ENCODE assay signal across 9 cellular contexts in genomic region chr14:100078997-100079561, GRCh38. TPM values are rescaled to one million over a fixed set of nuclear protein-coding genes. Genes with fewer than 3 reads are reported as not detected.
A peak's percentile ranks its signal among the peaks of the same experiment; 100 is the strongest.
DNase-seq lines count a peak whose midpoint lies in the region; ATAC-seq, FAIRE-seq and TF ChIP-seq lines count a peak whose summit lies in the region.
"Had no signal": no experiment of that assay in that cellular context is flagged by ENCODE, and none has a peak within 500 bp of the region (broad histone marks: within the 10 kb centered on the region; RNA-seq: fewer than 3 reads in every experiment).

No MANE protein-coding gene starts in this region.

- H3K79me2 ChIP-seq in HCT116 (ENCODE audit: insufficient read depth, low read length) = no peaks in the 10 kb centered on the region

- no peak for FAIRE-seq in GM19239 (lab: Jason Lieb, UNC)
- FAIRE-seq: GM18507 had no signal

- no peaks in the 10 kb centered on the region for H4K20me1 ChIP-seq in HCT116 (ENCODE audit: insufficient read depth)

- no peaks in the 10 kb centered on the region for H3K9me2 ChIP-seq in HCT116 (ENCODE audit: insufficient read depth)

- peaks cover 95% of the 10 kb centered on the region for H3K4me1 ChIP-seq in CD8-positive, alpha-beta T cell (ENCODE audit: insufficient read depth, low read length)
- no peaks in the 10 kb centered on the region for H3K4me1 ChIP-seq in HCT116 (ENCODE audit: control insufficient read depth in 1 of 2, insufficient read depth in 2 of 2, low read length in 2 of 2)

- DNase-seq in CD8-positive, alpha-beta T cell = peak; percentile 74 to 95 (median 87)
- DNase-seq in HCT116 (ENCODE audit: low read depth, low spot score) = no peak
- peak; percentile 64 for DNase-seq in NCI-H69 (lab: John Stamatoyannopoulos, UW)
- DNase-seq in activated T-cell treated with anti-CD3 and anti-CD28 coated beads, Interleukin-2, amount 50 U/mL, for 4 hours = peak; percentile 75
- peak; percentile 37 for DNase-seq in fibroblast of pulmonary artery (ENCODE audit: low read depth)
- peak in 2 of 3 experiments; percentile 42 to 64 for DNase-seq in stimulated activated CD4-positive, alpha-beta T cell treated with anti-CD3 and anti-CD28 coated beads, TNF-alpha, amount 100 ng/mL, for 4 hours (ENCODE audit: low read depth in 3 of 3)
- no peak for DNase-seq in GM19239 (ENCODE audit: insufficient read length, low spot score)

- H3K27me3 ChIP-seq in CD8-positive, alpha-beta T cell (ENCODE audit: insufficient read depth, low read length) = no peaks in the 10 kb centered on the region
- no peaks in the 10 kb centered on the region for H3K27me3 ChIP-seq in HCT116 (ENCODE audit: insufficient read depth, low read length)

- peaks cover 84% of the 10 kb centered on the region for H3K36me3 Mint-ChIP-seq in CD8-positive, alpha-beta T cell
- peaks cover 24% of the 10 kb centered on the region for H3K36me3 Mint-ChIP-seq in activated T-cell treated with anti-CD3 and anti-CD28 coated beads, Interleukin-2, amount 50 U/mL, for 4 hours (ENCODE audit: insufficient read depth)

- TF ChIP-seq RAD21 in HCT116 (IDR thresholded peaks at IDR 0.05; ENCODE audit: low read depth) = no peak

- H3K4me2 ChIP-seq in HCT116 (ENCODE audit: low read length) = no peak overlapping the region

- no TSS peak for BruUV-seq in HCT116 (replicated peaks; lab: Mats Ljungman, UMichigan)

- no peak for TF ChIP-seq CTCF in CD8-positive, alpha-beta T cell (IDR thresholded peaks at IDR 0.05)
- no peak for TF ChIP-seq CTCF in HCT116 (IDR thresholded peaks at IDR 0.05 in 2 of 3, conservative IDR thresholded peaks at IDR 0.05 in 1 of 3; ENCODE audit: borderline replicate concordance in 1 of 3, insufficient read depth in 1 of 3, low read depth in 2 of 3, low read length in 2 of 3)
- no peak for TF ChIP-seq CTCF in fibroblast of pulmonary artery (IDR thresholded peaks at IDR 0.05; ENCODE audit: low read length, missing control alignments)

- peaks cover 24% of the 10 kb centered on the region for H3K36me3 ChIP-seq in CD8-positive, alpha-beta T cell (ENCODE audit: insufficient read depth, low read length)
- H3K36me3 ChIP-seq in HCT116 (ENCODE audit: control insufficient read depth in 1 of 2, insufficient read depth in 2 of 2, low read length in 2 of 2) = no peaks in the 10 kb centered on the region

- TF ChIP-seq POLR2A in HCT116 (IDR thresholded peaks at IDR 0.05; ENCODE audit: borderline replicate concordance, extremely low read depth, insufficient read depth, insufficient read length) = no peak

- no peak overlapping the region for H3K9ac ChIP-seq in HCT116 (ENCODE audit: low read length)

- CTCF ChIA-PET in CD8-positive, alpha-beta T cell (lab: Charles Lee) = interaction anchor here (0.9 to 35.4 kb wide), 10 partner anchors 10 to 114 kb away, joined by 3 to 1143 read pairs (median 6); partner anchors contain the start of gene EVL
- CTCF ChIA-PET in HCT116 (lab: Charles Lee) = interaction anchor here (1.0 to 1.8 kb wide), 2 partner anchors 29 to 114 kb away, joined by 3 to 5 read pairs; no protein-coding TSS in a partner anchor

- peak overlapping the region; percentile 27 for H3K4me3 ChIP-seq in CD8-positive, alpha-beta T cell (ENCODE audit: low read depth, low read length)
- H3K4me3 ChIP-seq in HCT116 (replicated peaks in 1 of 2; ENCODE audit: low read depth in 1 of 2, low read length in 2 of 2) = no peak overlapping the region
- H3K4me3 ChIP-seq in fibroblast of pulmonary artery (replicated peaks; ENCODE audit: low read depth, low read length) = no peak overlapping the region

- POLR2A ChIA-PET in CD8-positive, alpha-beta T cell (lab: Charles Lee) = interaction anchor here (0.7 to 23.8 kb wide), 10 partner anchors 10 to 143 kb away, joined by 3 to 700 read pairs (median 4); partner anchors contain the start of gene EVL
- POLR2A ChIA-PET in HCT116 (lab: Charles Lee) = no interaction called here

- peak overlapping the region; percentile 99 for H3K27ac Mint-ChIP-seq in CD8-positive, alpha-beta T cell

- no peak overlapping the region for H2AFZ ChIP-seq in HCT116 (ENCODE audit: low read depth, low read length, poor library complexity, severe bottlenecking)

- H3K27ac ChIP-seq in CD8-positive, alpha-beta T cell (ENCODE audit: low read depth, low read length) = peak overlapping the region; percentile 55
- H3K27ac ChIP-seq in HCT116 (ENCODE audit: low read depth, low read length) = no peak overlapping the region

- H3K27me3 Mint-ChIP-seq in CD8-positive, alpha-beta T cell (ENCODE audit: low read depth) = no peaks in the 10 kb centered on the region
- H3K27me3 Mint-ChIP-seq in activated T-cell treated with anti-CD3 and anti-CD28 coated beads, Interleukin-2, amount 50 U/mL, for 4 hours (ENCODE audit: low read depth) = no peaks in the 10 kb centered on the region

- intact Hi-C loops in CD8-positive, alpha-beta T cell (cut with DNase I, micrococcal nuclease) = loop anchor here (1.0 to 10.0 kb wide), 3 partner anchors 11 to 1736 kb away; partner anchors contain the start of gene EVL (in 1 of the 2)
- intact Hi-C loops in HCT116 (cut with micrococcal nuclease) = no loop called here

- no peaks in the 10 kb centered on the region for H3K9me3 ChIP-seq in CD8-positive, alpha-beta T cell (ENCODE audit: low read length)
- no peaks in the 10 kb centered on the region for H3K9me3 ChIP-seq in HCT116 (ENCODE audit: control insufficient read depth in 1 of 2, insufficient read depth in 1 of 2, low read depth in 1 of 2, low read length in 2 of 2)

- ATAC-seq in CD8-positive, alpha-beta T cell = peak; percentile 66
- ATAC-seq in HCT116 (peak; percentile 45), HG02571 (IDR thresholded peaks at IDR 0.05; ENCODE audit: unreplicated experiment) (no peak)
- ATAC-seq in activated T-cell treated with anti-CD3 and anti-CD28 coated beads, Interleukin-2, amount 50 U/mL, for 4 hours = peak; percentile 81

- H3K4me1 Mint-ChIP-seq in CD8-positive, alpha-beta T cell (ENCODE audit: low read depth) = peaks cover 97% of the 10 kb centered on the region
- peaks cover 98% of the 10 kb centered on the region for H3K4me1 Mint-ChIP-seq in activated T-cell treated with anti-CD3 and anti-CD28 coated beads, Interleukin-2, amount 50 U/mL, for 4 hours (ENCODE audit: low read depth)

- H3K9me3 Mint-ChIP-seq in CD8-positive, alpha-beta T cell = no peaks in the 10 kb centered on the region
- H3K9me3 Mint-ChIP-seq in activated T-cell treated with anti-CD3 and anti-CD28 coated beads, Interleukin-2, amount 50 U/mL, for 4 hours = no peaks in the 10 kb centered on the region

- H3K4me3 Mint-ChIP-seq in CD8-positive, alpha-beta T cell = peak overlapping the region; percentile 77
- peak overlapping the region; percentile 73 for H3K4me3 Mint-ChIP-seq in activated T-cell treated with anti-CD3 and anti-CD28 coated beads, Interleukin-2, amount 50 U/mL, for 4 hours

- RAD21 ChIA-PET in HCT116 (lab: Charles Lee; ENCODE audit: low non-redundant PET in 1 of 2, low total read pairs in 2 of 2, uncharacterized antibody in 2 of 2, unreplicated experiment in 2 of 2) = no interaction called here

TF ChIP-seq in HCT116, 20 proteins besides CTCF, POLR2A, EP300 and RAD21:
- no peak for TF ChIP-seq JUND (IDR thresholded peaks at IDR 0.05)
- no peak for TF ChIP-seq ZFX (IDR thresholded peaks at IDR 0.05)
- TF ChIP-seq EZH2phosphoT487 (IDR thresholded peaks at IDR 0.05; ENCODE audit: borderline replicate concordance) = no peak
- TF ChIP-seq CBX3 (IDR thresholded peaks at IDR 0.05; ENCODE audit: low read depth) = no peak
- TF ChIP-seq YY1 (IDR thresholded peaks at IDR 0.05; ENCODE audit: extremely low read depth, insufficient replicate concordance, low read depth, low read length) = no peak
- no peak for TF ChIP-seq FOSL1 (IDR thresholded peaks at IDR 0.05; ENCODE audit: low read depth)
- TF ChIP-seq TCF7L2 (IDR thresholded peaks at IDR 0.05; ENCODE audit: borderline replicate concordance, extremely low read depth, insufficient read depth, insufficient read length) = no peak
- no peak for TF ChIP-seq ATF3 (IDR thresholded peaks at IDR 0.05)

RNA-seq across cellular contexts. Expression of gene EVL, which starts 13.9 kb away (rescaled TPM):
- total RNA-seq in CD8-positive, alpha-beta T cell = 100 to 1,000 TPM; 573 to 578 TPM
- 19.9 TPM for total RNA-seq in HCT116 (2021; ENCODE audit: unreplicated experiment)
- polyA plus RNA-seq in HCT116 (2012) = 15.6 and 18.8 TPM in 2 replicates
- 100 to 1,000 TPM in 2 of 3 donors, 10 to 100 TPM in 1; 79.4 to 112 (median 107) TPM for total RNA-seq in activated T-cell treated with anti-CD3 and anti-CD28 coated beads, Interleukin-2, amount 50 U/mL, for 4 hours

Comparison
In these comparisons a context has a peak if more than half of its experiments do, and no peak if none do; other contexts are left out.
1. DNase-seq: peak in CD8-positive, alpha-beta T cell (7 of 7), NCI-H69 (single experiment), activated T-cell treated with anti-CD3 and anti-CD28 coated beads, Interleukin-2, amount 50 U/mL, for 4 hours (single experiment), fibroblast of pulmonary artery (single experiment) and stimulated activated CD4-positive, alpha-beta T cell treated with anti-CD3 and anti-CD28 coated beads, TNF-alpha, amount 100 ng/mL, for 4 hours (2 of 3); none in HCT116 (single experiment) and GM19239 (single experiment).
2. RNA of gene EVL, which starts 13.9 kb away (total RNA-seq): 573 to 578 TPM in CD8-positive, alpha-beta T cell; 79.4 to 112 TPM in activated T-cell treated with anti-CD3 and anti-CD28 coated beads, Interleukin-2, amount 50 U/mL, for 4 hours and 19.9 TPM in HCT116 (single experiment); every median in the first group is over 4 times any median in the second.